8 cellular contexts compared by ENCODE assay signal in genomic region chr3:7959094-7959493, GRCh38.
"Had no signal": no experiment of that assay in that cellular context is flagged by ENCODE, and none has a peak within 500 bp of the region (broad histone marks: within the 10 kb centered on the region; RNA-seq: fewer than 3 reads in every experiment).

No MANE protein-coding gene starts in this region.

- ATAC-seq: HepG2, K562 had no signal

- H3K27ac ChIP-seq: HL-60, KMS-11 had no signal

- H3K9ac ChIP-seq: KMS-11 had no signal

- H3K4me3 ChIP-seq: K562 had no signal

- H3K4me2 ChIP-seq: KMS-11 had no signal

- DNase-seq: IMR-90, KBM-7, KG1 had no signal

- FAIRE-seq: HepG2, HTR-8/SVneo, K562 had no signal
